ENCODE assay signal across 10 cellular contexts in genomic region chr19:19113040-19113541, GRCh38. TPM values are rescaled to one million over a fixed set of nuclear protein-coding genes. Genes with fewer than 3 reads are reported as not detected.
A peak's percentile ranks its signal among the peaks of the same experiment; 100 is the strongest.
DNase-seq lines count a peak whose midpoint lies in the region; ATAC-seq and TF ChIP-seq lines count a peak whose summit lies in the region.
"Had no signal": no experiment of that assay in that cellular context is flagged by ENCODE, and none has a peak within 500 bp of the region (broad histone marks: within the 10 kb centered on the region; RNA-seq: fewer than 3 reads in every experiment).

No MANE protein-coding gene starts in this region.

- H3K27ac Mint-ChIP-seq in progenitor cell of endocrine pancreas = no peak overlapping the region

- H3K27me3 Mint-ChIP-seq in progenitor cell of endocrine pancreas = peaks cover 15% of the 10 kb centered on the region

- H3K9me3 Mint-ChIP-seq in progenitor cell of endocrine pancreas (ENCODE audit: low read depth) = no peaks in the 10 kb centered on the region

- H3K36me3 ChIP-seq in A673 (ENCODE audit: insufficient read depth, low read length, poor library complexity, severe bottlenecking) (no peaks in the 10 kb centered on the region), HEK293 (ENCODE audit: control insufficient read depth in 2 of 2, insufficient read depth in 1 of 2, low read length in 2 of 2) (peaks cover 7 to 8% of the 10 kb centered on the region in 2 experiments; a peak in 2 of 3 replicates), SJCRH30 (no peaks in the 10 kb centered on the region)

- POLR2A ChIA-PET in A673 (lab: Charles Lee; ENCODE audit: low non-redundant PET) (no interaction called here), HEK293 (lab: Yijun Ruan, JAX) (interaction anchor here (0.7 kb wide), 1 partner anchor 215 kb away, joined by 3 read pairs; no protein-coding TSS in a partner anchor)

- H3K27me3 ChIP-seq in A673 (replicated peaks; ENCODE audit: insufficient read depth, low read depth, low read length, poor library complexity) (no peaks in the 10 kb centered on the region), SJCRH30 (no peaks in the 10 kb centered on the region), foreskin keratinocyte (peaks cover 15% of the 10 kb centered on the region)
- H3K27me3 ChIP-seq: MG63 had no signal

- H3K4me1 Mint-ChIP-seq in progenitor cell of endocrine pancreas (ENCODE audit: low read depth) = peaks cover 3% of the 10 kb centered on the region

- intact Hi-C loops in A673 (cut with micrococcal nuclease; ENCODE audit: unreplicated experiment) (loop anchor here (5.0 kb wide), 1 partner anchor 61 kb away; no protein-coding TSS in a partner anchor), left colon (cut with DNase I, micrococcal nuclease) (loop anchor here in 1 of 2 donors (10.0 kb wide), 1 partner anchor 58 kb away; no protein-coding TSS in a partner anchor)

- H3K9me3 ChIP-seq in A673 (ENCODE audit: low read depth, low read length, poor library complexity, severe bottlenecking) (no peaks in the 10 kb centered on the region), HEK293 (ENCODE audit: control insufficient read depth, insufficient read depth, low read depth, low read length) (no peaks in the 10 kb centered on the region), SJCRH30 (replicated peaks) (no peaks in the 10 kb centered on the region)
- H3K9me3 ChIP-seq: Caco-2, MG63 had no signal

- CTCF ChIA-PET in A673 (lab: Charles Lee) = no interaction called here
- CTCF ChIA-PET in HEK293 (lab: Yijun Ruan, JAX) = interaction anchor here (0.6 to 1.7 kb wide), 5 partner anchors 28 to 212 kb away, joined by 3 to 12 read pairs (median 4); partner anchors contain the start of gene SLC25A42

- H3K36me3 Mint-ChIP-seq in progenitor cell of endocrine pancreas (ENCODE audit: insufficient read depth) = peaks cover 4% of the 10 kb centered on the region

- H3K4me1 ChIP-seq in A673 (ENCODE audit: insufficient read depth, low read length, poor library complexity, severe bottlenecking) (no peaks in the 10 kb centered on the region), HEK293 (ENCODE audit: control insufficient read depth, insufficient read depth, low read length) (0 out of 2 replicates have a peak, but pooled peaks cover 3% of the 10 kb centered on the region), SJCRH30 (peaks cover 27% of the 10 kb centered on the region), foreskin keratinocyte (no peaks in the 10 kb centered on the region)
- H3K4me1 ChIP-seq: Caco-2 had no signal

- peak; percentile 28 for DNase-seq in A673 (ENCODE audit: low spot score)
- peak; percentile 83 to 88 for DNase-seq in SJCRH30
- DNase-seq in foreskin keratinocyte = no peak
- no peak for DNase-seq in middle frontal gyrus (ENCODE audit: extremely low spot score, low spot score)
- DNase-seq in central memory CD4-positive, alpha-beta T cell = no peak
- no peak for DNase-seq in progenitor cell of endocrine pancreas (ENCODE audit: low spot score, unreplicated experiment)
- no peak for DNase-seq in left colon
- DNase-seq: MG63 had no signal

- ATAC-seq in foreskin keratinocyte (peak; percentile 7), left colon (no peak)

- H3K4me3 ChIP-seq in A673 (ENCODE audit: low read depth, low read length, poor library complexity, severe bottlenecking) = no peak overlapping the region
- H3K4me3 ChIP-seq in HEK293 (ENCODE audit: low read depth, low read length) = no peak overlapping the region
- no peak overlapping the region for H3K4me3 ChIP-seq in SJCRH30
- H3K4me3 ChIP-seq: MG63 had no signal

- TF ChIP-seq CTCF in A673 (conservative IDR thresholded peaks at IDR 0.05; ENCODE audit: low read depth, low read length) (no peak), HEK293 (tag by site-specific recombination; IDR thresholded peaks at IDR 0.05) (peak; percentile 16; the same call in 1 of the 2 replicates), foreskin keratinocyte (conservative IDR thresholded peaks at IDR 0.05) (peak; percentile 34), progenitor cell of endocrine pancreas (IDR thresholded peaks at IDR 0.05; ENCODE audit: unreplicated experiment) (no peak)

- no TSS peak for BruUV-seq in A673 (replicated peaks; lab: Mats Ljungman, UMichigan)

- H3K27ac ChIP-seq in A673 (ENCODE audit: low read depth, low read length, poor library complexity, severe bottlenecking) (no peak overlapping the region), HEK293 (ENCODE audit: extremely low read depth, low read depth, low read length) (no peak overlapping the region), SJCRH30 (peak overlapping the region; percentile 61), foreskin keratinocyte (no peak overlapping the region)

- no peak overlapping the region for H3K4me3 Mint-ChIP-seq in progenitor cell of endocrine pancreas (ENCODE audit: low read depth)

TF ChIP-seq in HEK293, 187 proteins besides CTCF, POLR2A, EP300 and RAD21:
- TF ChIP-seq SP2 (tag by site-specific recombination; IDR thresholded peaks at IDR 0.05) = peak; percentile 36
- peak; percentile 27; the same call in 1 of the 2 replicates for TF ChIP-seq ZNF600 (tag by site-specific recombination; IDR thresholded peaks at IDR 0.05)
- no peak for TF ChIP-seq AEBP2 (tag by site-specific recombination; IDR thresholded peaks at IDR 0.05; ENCODE audit: borderline replicate concordance)
- TF ChIP-seq ZNF48 (tag by site-specific recombination; IDR thresholded peaks at IDR 0.05) = no peak
- no peak for TF ChIP-seq ZNF585B (tag by site-specific recombination; IDR thresholded peaks at IDR 0.05)
- peak; percentile 93 for TF ChIP-seq GLIS1 (tag by site-specific recombination; IDR thresholded peaks at IDR 0.05)

RNA-seq across cellular contexts. Expression of gene TMEM161A, which starts 25.2 kb away (rescaled TPM):
- total RNA-seq in A673 (2021) (34.4 and 42.8 TPM in 2 replicates), foreskin keratinocyte (25.8 and 30.1 TPM in 2 replicates), progenitor cell of endocrine pancreas (38.8 and 42.3 TPM in 2 replicates), left colon (10 to 100 TPM; 16.8 to 18.9 TPM)
- 23.3 and 23.4 TPM in 2 replicates for total RNA-seq in SJCRH30 (2014; rRNA removed; shearing (Covaris generic))
- polyA plus RNA-seq in foreskin keratinocyte = 34.4 and 36.5 TPM in 2 replicates

RNA-seq across cellular contexts. Expression of gene SLC25A42, which starts 49.3 kb away (rescaled TPM):
- total RNA-seq in A673 (2021) (3.5 and 4.5 TPM in 2 replicates), foreskin keratinocyte (2.6 and 2.7 TPM in 2 replicates), progenitor cell of endocrine pancreas (10.5 and 10.7 TPM in 2 replicates), left colon (1 to 10 TPM; 8.2 to 8.5 TPM)
- total RNA-seq in SJCRH30 (2014; rRNA removed; shearing (Covaris generic)) = 6.8 and 8.0 TPM in 2 replicates
- 2.3 and 2.6 TPM in 2 replicates for polyA plus RNA-seq in foreskin keratinocyte

RNA-seq across cellular contexts. Expression of gene MEF2B, which starts 57.0 kb away (rescaled TPM):
- total RNA-seq in A673 (2021) (2.9 and 3.4 TPM in 2 replicates), foreskin keratinocyte (0.18 TPM in 1 of 2 replicates, not detected in the other), progenitor cell of endocrine pancreas (4.2 and 4.4 TPM in 2 replicates), left colon (1 to 10 TPM; 1.4 to 3.5 TPM)
- total RNA-seq in SJCRH30 (2014; rRNA removed; shearing (Covaris generic)) = not detected in 2 replicates
- 0.51 and 0.66 TPM in 2 replicates for polyA plus RNA-seq in foreskin keratinocyte

Comparison
In these comparisons a context has a peak if more than half of its experiments do, and no peak if none do; other contexts are left out.
1. DNase-seq: peak in A673 (single experiment) and SJCRH30 (2 of 2); none in foreskin keratinocyte (0 of 2), middle frontal gyrus (single experiment), central memory CD4-positive, alpha-beta T cell (single experiment), progenitor cell of endocrine pancreas (single experiment) and left colon (0 of 2).
2. CTCF ChIP-seq: peak in HEK293 (single experiment) and foreskin keratinocyte (single experiment); none in A673 (single experiment) and progenitor cell of endocrine pancreas (single experiment).